In the genomic region with DNA sequence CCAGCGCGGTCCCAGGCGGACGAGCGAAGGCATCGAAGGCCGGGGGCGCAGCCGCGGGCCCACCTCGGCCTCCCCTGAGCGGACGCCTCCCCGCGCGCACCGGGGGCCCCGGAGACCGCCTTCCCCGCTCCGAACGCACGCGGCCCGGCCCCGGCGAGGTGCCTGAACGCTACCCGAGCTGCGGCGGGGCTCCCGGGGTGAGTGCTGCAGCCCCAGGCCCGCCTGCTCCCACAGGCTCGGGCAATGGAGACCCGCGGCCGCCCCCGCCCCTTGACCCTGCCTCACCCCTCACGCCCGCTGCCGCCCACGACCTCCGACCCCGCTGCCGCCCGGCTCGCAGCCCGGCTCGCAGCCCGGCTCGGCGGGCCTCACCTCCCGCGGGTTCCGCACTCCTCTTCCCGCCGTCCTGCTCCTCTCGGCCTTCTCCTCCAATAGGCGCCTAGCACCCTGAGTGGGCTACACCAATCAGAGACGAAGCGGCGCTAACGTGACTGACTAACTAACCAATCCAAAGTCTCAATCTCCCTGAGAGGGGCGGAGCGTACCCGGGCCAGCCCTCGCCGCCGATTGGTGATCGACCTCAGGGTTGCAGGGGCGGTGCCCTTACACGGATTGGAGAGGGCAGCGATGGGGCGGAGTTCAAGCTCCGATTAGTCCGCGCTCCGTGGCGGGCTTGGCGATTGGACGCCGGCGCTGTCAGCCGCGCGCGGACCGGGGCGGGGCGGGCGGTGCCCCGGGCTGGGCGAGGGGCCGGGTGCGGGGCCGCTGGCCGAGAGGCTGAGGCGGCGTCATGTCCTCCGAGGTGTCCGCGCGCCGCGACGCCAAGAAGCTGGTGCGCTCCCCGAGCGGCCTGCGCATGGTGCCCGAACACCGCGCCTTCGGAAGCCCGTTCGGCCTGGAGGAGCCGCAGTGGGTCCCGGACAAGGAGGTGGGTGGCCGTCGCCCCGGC, we compare ENCODE assay signal across 1 cellular context.
TF ChIP-seq lines count a peak whose summit lies in the region.

XRCC3 (minus strand) TSS at position 400 of the 949 bp plus-strand sequence. CDS start 4,364 bp downstream, outside the sequence.
ZFYVE21 (plus strand) TSS at position 759 of the 949 bp plus-strand sequence; CDS start at position 791, 32 bp downstream.

TF ChIP-seq in WTC11, 78 proteins besides CTCF, POLR2A, EP300 and RAD21 (continued from another document and continues in another):
- TF ChIP-seq FOXP4 (CRISPR knock-in tag; IDR thresholded peaks at IDR 0.05) (peak; percentile 64; the same call in 1 of the 2 replicates), MXD4 (CRISPR knock-in tag; IDR thresholded peaks at IDR 0.05; ENCODE audit: borderline replicate concordance) (no peak), ZBTB21 (CRISPR knock-in tag; IDR thresholded peaks at IDR 0.05; ENCODE audit: borderline replicate concordance) (no peak), SMAD4 (CRISPR knock-in tag; IDR thresholded peaks at IDR 0.05) (no peak), HMGA2 (CRISPR knock-in tag; IDR thresholded peaks at IDR 0.05) (no peak), NR1H2 (CRISPR knock-in tag; IDR thresholded peaks at IDR 0.05) (no peak), JUN (CRISPR knock-in tag; IDR thresholded peaks at IDR 0.05) (no peak; the same call in 1 of the 2 replicates), TCF7 (CRISPR knock-in tag; IDR thresholded peaks at IDR 0.05; ENCODE audit: low read depth) (0 out of 2 replicates have a peak, but pooled peaks have one; percentile 52), TEAD4 (CRISPR knock-in tag; IDR thresholded peaks at IDR 0.05) (no peak; the same call in 1 of the 2 replicates), ZSCAN18 (CRISPR knock-in tag; IDR thresholded peaks at IDR 0.05) (no peak), ATF1 (CRISPR knock-in tag; IDR thresholded peaks at IDR 0.05) (no peak), GABPB1 (CRISPR knock-in tag; IDR thresholded peaks at IDR 0.05) (peak; percentile 24; the same call in 1 of the 2 replicates), STAT6 (CRISPR knock-in tag; conservative IDR thresholded peaks at IDR 0.05; ENCODE audit: low read depth) (no peak), NR3C1 (CRISPR knock-in tag; conservative IDR thresholded peaks at IDR 0.05; ENCODE audit: low read depth) (0 out of 2 replicates have a peak, but pooled peaks have one; percentile 16), EMX1 (CRISPR knock-in tag; IDR thresholded peaks at IDR 0.05) (no peak), NR2C2 (CRISPR knock-in tag; IDR thresholded peaks at IDR 0.05) (0 out of 2 replicates have a peak, but pooled peaks have one; percentile 14), IRF2 (CRISPR knock-in tag; IDR thresholded peaks at IDR 0.05; ENCODE audit: borderline replicate concordance, low read depth) (no peak)
- TF ChIP-seq, protein P1, sequence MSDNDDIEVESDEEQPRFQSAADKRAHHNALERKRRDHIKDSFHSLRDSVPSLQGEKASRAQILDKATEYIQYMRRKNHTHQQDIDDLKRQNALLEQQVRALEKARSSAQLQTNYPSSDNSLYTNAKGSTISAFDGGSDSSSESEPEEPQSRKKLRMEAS (CRISPR knock-in tag; IDR thresholded peaks at IDR 0.05), result 0 out of 2 replicates have a peak, but pooled peaks have one; percentile 47
- TF ChIP-seq, protein P2, sequence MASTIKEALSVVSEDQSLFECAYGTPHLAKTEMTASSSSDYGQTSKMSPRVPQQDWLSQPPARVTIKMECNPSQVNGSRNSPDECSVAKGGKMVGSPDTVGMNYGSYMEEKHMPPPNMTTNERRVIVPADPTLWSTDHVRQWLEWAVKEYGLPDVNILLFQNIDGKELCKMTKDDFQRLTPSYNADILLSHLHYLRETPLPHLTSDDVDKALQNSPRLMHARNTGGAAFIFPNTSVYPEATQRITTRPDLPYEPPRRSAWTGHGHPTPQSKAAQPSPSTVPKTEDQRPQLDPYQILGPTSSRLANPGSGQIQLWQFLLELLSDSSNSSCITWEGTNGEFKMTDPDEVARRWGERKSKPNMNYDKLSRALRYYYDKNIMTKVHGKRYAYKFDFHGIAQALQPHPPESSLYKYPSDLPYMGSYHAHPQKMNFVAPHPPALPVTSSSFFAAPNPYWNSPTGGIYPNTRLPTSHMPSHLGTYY (CRISPR knock-in tag; IDR thresholded peaks at IDR 0.05), result no peak
- TF ChIP-seq, protein P3, sequence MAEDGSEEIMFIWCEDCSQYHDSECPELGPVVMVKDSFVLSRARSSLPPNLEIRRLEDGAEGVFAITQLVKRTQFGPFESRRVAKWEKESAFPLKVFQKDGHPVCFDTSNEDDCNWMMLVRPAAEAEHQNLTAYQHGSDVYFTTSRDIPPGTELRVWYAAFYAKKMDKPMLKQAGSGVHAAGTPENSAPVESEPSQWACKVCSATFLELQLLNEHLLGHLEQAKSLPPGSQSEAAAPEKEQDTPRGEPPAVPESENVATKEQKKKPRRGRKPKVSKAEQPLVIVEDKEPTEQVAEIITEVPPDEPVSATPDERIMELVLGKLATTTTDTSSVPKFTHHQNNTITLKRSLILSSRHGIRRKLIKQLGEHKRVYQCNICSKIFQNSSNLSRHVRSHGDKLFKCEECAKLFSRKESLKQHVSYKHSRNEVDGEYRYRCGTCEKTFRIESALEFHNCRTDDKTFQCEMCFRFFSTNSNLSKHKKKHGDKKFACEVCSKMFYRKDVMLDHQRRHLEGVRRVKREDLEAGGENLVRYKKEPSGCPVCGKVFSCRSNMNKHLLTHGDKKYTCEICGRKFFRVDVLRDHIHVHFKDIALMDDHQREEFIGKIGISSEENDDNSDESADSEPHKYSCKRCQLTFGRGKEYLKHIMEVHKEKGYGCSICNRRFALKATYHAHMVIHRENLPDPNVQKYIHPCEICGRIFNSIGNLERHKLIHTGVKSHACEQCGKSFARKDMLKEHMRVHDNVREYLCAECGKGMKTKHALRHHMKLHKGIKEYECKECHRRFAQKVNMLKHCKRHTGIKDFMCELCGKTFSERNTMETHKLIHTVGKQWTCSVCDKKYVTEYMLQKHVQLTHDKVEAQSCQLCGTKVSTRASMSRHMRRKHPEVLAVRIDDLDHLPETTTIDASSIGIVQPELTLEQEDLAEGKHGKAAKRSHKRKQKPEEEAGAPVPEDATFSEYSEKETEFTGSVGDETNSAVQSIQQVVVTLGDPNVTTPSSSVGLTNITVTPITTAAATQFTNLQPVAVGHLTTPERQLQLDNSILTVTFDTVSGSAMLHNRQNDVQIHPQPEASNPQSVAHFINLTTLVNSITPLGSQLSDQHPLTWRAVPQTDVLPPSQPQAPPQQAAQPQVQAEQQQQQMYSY (CRISPR knock-in tag; IDR thresholded peaks at IDR 0.05), result no peak
- TF ChIP-seq, protein P4, sequence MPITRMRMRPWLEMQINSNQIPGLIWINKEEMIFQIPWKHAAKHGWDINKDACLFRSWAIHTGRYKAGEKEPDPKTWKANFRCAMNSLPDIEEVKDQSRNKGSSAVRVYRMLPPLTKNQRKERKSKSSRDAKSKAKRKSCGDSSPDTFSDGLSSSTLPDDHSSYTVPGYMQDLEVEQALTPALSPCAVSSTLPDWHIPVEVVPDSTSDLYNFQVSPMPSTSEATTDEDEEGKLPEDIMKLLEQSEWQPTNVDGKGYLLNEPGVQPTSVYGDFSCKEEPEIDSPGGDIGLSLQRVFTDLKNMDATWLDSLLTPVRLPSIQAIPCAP (CRISPR knock-in tag; IDR thresholded peaks at IDR 0.05), result no peak
- TF ChIP-seq, protein P5, sequence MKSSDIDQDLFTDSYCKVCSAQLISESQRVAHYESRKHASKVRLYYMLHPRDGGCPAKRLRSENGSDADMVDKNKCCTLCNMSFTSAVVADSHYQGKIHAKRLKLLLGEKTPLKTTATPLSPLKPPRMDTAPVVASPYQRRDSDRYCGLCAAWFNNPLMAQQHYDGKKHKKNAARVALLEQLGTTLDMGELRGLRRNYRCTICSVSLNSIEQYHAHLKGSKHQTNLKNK (CRISPR knock-in tag; IDR thresholded peaks at IDR 0.05), result no peak
- TF ChIP-seq, protein P6, sequence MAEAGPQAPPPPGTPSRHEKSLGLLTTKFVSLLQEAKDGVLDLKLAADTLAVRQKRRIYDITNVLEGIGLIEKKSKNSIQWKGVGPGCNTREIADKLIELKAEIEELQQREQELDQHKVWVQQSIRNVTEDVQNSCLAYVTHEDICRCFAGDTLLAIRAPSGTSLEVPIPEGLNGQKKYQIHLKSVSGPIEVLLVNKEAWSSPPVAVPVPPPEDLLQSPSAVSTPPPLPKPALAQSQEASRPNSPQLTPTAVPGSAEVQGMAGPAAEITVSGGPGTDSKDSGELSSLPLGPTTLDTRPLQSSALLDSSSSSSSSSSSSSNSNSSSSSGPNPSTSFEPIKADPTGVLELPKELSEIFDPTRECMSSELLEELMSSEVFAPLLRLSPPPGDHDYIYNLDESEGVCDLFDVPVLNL (CRISPR knock-in tag; IDR thresholded peaks at IDR 0.05; ENCODE audit: borderline replicate concordance, low read depth), result peak; percentile 92
- TF ChIP-seq, protein P7, sequence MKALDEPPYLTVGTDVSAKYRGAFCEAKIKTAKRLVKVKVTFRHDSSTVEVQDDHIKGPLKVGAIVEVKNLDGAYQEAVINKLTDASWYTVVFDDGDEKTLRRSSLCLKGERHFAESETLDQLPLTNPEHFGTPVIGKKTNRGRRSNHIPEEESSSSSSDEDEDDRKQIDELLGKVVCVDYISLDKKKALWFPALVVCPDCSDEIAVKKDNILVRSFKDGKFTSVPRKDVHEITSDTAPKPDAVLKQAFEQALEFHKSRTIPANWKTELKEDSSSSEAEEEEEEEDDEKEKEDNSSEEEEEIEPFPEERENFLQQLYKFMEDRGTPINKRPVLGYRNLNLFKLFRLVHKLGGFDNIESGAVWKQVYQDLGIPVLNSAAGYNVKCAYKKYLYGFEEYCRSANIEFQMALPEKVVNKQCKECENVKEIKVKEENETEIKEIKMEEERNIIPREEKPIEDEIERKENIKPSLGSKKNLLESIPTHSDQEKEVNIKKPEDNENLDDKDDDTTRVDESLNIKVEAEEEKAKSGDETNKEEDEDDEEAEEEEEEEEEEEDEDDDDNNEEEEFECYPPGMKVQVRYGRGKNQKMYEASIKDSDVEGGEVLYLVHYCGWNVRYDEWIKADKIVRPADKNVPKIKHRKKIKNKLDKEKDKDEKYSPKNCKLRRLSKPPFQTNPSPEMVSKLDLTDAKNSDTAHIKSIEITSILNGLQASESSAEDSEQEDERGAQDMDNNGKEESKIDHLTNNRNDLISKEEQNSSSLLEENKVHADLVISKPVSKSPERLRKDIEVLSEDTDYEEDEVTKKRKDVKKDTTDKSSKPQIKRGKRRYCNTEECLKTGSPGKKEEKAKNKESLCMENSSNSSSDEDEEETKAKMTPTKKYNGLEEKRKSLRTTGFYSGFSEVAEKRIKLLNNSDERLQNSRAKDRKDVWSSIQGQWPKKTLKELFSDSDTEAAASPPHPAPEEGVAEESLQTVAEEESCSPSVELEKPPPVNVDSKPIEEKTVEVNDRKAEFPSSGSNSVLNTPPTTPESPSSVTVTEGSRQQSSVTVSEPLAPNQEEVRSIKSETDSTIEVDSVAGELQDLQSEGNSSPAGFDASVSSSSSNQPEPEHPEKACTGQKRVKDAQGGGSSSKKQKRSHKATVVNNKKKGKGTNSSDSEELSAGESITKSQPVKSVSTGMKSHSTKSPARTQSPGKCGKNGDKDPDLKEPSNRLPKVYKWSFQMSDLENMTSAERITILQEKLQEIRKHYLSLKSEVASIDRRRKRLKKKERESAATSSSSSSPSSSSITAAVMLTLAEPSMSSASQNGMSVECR (CRISPR knock-in tag; IDR thresholded peaks at IDR 0.05; ENCODE audit: borderline replicate concordance), result peak; percentile 49; the same call in 1 of the 2 replicates
